In genomic region chr1:241531195-241532172, GRCh38 we compare ENCODE assay signal across 8 cellular contexts. TPM values are rescaled to one million over a fixed set of nuclear protein-coding genes. Genes with fewer than 3 reads are reported as not detected.
DNase-seq lines count a peak whose midpoint lies in the region; ATAC-seq, FAIRE-seq and TF ChIP-seq lines count a peak whose summit lies in the region.

No MANE protein-coding gene starts in this region.

- H3K27me3 Mint-ChIP-seq in activated CD4-positive, alpha-beta memory T cell treated with anti-CD3 and anti-CD28 coated beads for 36 hours = no peaks in the 10 kb centered on the region

- peaks cover 20% of the 10 kb centered on the region for H3K4me1 Mint-ChIP-seq in activated CD4-positive, alpha-beta memory T cell treated with anti-CD3 and anti-CD28 coated beads for 36 hours (ENCODE audit: low read depth)

- peak; percentile 70 for ATAC-seq in GM19455 (IDR thresholded peaks at IDR 0.05; ENCODE audit: unreplicated experiment)
- peak; percentile 61 for ATAC-seq in HG03457 (IDR thresholded peaks at IDR 0.05; ENCODE audit: unreplicated experiment)
- ATAC-seq in pancreas = peak; percentile 92 to 97 (median 96)

- intact Hi-C loops in activated CD4-positive, alpha-beta memory T cell treated with anti-CD3 and anti-CD28 coated beads for 36 hours (cut with micrococcal nuclease) = loop anchor here (1.0 kb wide), 10 partner anchors 12 to 486 kb away; partner anchors contain the start of gene FH
- intact Hi-C loops in pancreas (cut with DNase I) = loop anchor here in 1 of 3 donors (10.0 kb wide), 1 partner anchor 93 kb away; no protein-coding TSS in a partner anchor

- H3K9me3 ChIP-seq in pancreas = no peaks in the 10 kb centered on the region

- H3K27me3 ChIP-seq in pancreas = no peaks in the 10 kb centered on the region

- H3K27ac ChIP-seq in pancreas = peak overlapping the region in 2 of 4 donors; percentile 10 to 67

- H3K4me1 ChIP-seq in pancreas = no peaks in the 10 kb centered on the region

- no peaks in the 10 kb centered on the region for H3K36me3 ChIP-seq in pancreas

- H3K4me3 Mint-ChIP-seq in activated CD4-positive, alpha-beta memory T cell treated with anti-CD3 and anti-CD28 coated beads for 36 hours = peak overlapping the region; percentile 84

- peak overlapping the region; percentile 85 for H3K27ac Mint-ChIP-seq in activated CD4-positive, alpha-beta memory T cell treated with anti-CD3 and anti-CD28 coated beads for 36 hours

- no peaks in the 10 kb centered on the region for H3K36me3 Mint-ChIP-seq in activated CD4-positive, alpha-beta memory T cell treated with anti-CD3 and anti-CD28 coated beads for 36 hours

- CTCF ChIA-PET in activated CD4-positive, alpha-beta memory T cell treated with anti-CD3 and anti-CD28 coated beads for 36 hours (lab: Charles Lee) = interaction anchor here (0.6 to 1.7 kb wide), 8 partner anchors 19 to 916 kb away, joined by 3 to 9 read pairs (median 4); partner anchors contain the start of gene EXO1

- peak in 3 of 4 donors; percentile 41 to 49 (median 43) for TF ChIP-seq CTCF in pancreas (IDR thresholded peaks at IDR 0.05)

- peak overlapping the region; percentile 6 to 47 (median 26) for H3K4me3 ChIP-seq in pancreas

- peak; percentile 87 for FAIRE-seq in pancreas (lab: Jason Lieb, UNC)

- WGBS in pancreas, 2 donors = 1% methylated on average over 11 of the region's 11 CpGs

- DNase-seq in DMS153 treated with DMSO at 0.1 percent for 48 hours (lab: John Stamatoyannopoulos, UW; ENCODE audit: unreplicated experiment) (peak; percentile 88), NCI-H2227 treated with DMSO at 0.1 percent for 48 hours (lab: John Stamatoyannopoulos, UW) (peak; percentile 80), foreskin melanocyte (peak; percentile 76), pancreas (no peak)
- DNase-seq in activated CD4-positive, alpha-beta memory T cell treated with anti-CD3 and anti-CD28 coated beads for 36 hours = no peak
- DNase-seq in activated CD8-positive, alpha-beta memory T cell treated with anti-CD3 and anti-CD28 coated beads, Interleukin-2, amount 50 U/mL, for 4 hours = no peak

- POLR2A ChIA-PET in activated CD4-positive, alpha-beta memory T cell treated with anti-CD3 and anti-CD28 coated beads for 36 hours (lab: Charles Lee) = interaction anchor here (0.6 kb wide), 1 partner anchor 88 kb away, joined by 3 read pairs; no protein-coding TSS in a partner anchor

- no peaks in the 10 kb centered on the region for H3K9me3 Mint-ChIP-seq in activated CD4-positive, alpha-beta memory T cell treated with anti-CD3 and anti-CD28 coated beads for 36 hours

RNA-seq across cellular contexts. Expression of gene KMO, which starts 0.7 kb away (rescaled TPM):
- total RNA-seq in activated CD4-positive, alpha-beta memory T cell treated with anti-CD3 and anti-CD28 coated beads for 36 hours = under 1 TPM in 1 of 2 experiments, not detected in 1; 0.26 TPM
- total RNA-seq in pancreas = under 1 TPM in 4 of 6 donors, not detected in 2; 0.09 to 0.89 (median 0.52) TPM
- polyA plus RNA-seq in pancreas = under 1 TPM; 0.04 to 0.26 TPM

RNA-seq across cellular contexts. Expression of gene FH, which starts 11.9 kb away (rescaled TPM):
- total RNA-seq in activated CD4-positive, alpha-beta memory T cell treated with anti-CD3 and anti-CD28 coated beads for 36 hours = 10 to 100 TPM; 85.7 to 89.1 TPM
- total RNA-seq in pancreas = 10 to 100 TPM; 15.1 to 27.0 (median 23.3) TPM
- 10 to 100 TPM; 20.0 to 33.5 TPM for polyA plus RNA-seq in pancreas

Comparison
In these comparisons a context has a peak if more than half of its experiments do, and no peak if none do; other contexts are left out.
1. DNase-seq: peak in DMS153 treated with DMSO at 0.1 percent for 48 hours (single experiment), NCI-H2227 treated with DMSO at 0.1 percent for 48 hours (single experiment) and foreskin melanocyte (single experiment); none in activated CD4-positive, alpha-beta memory T cell treated with anti-CD3 and anti-CD28 coated beads for 36 hours (single experiment), pancreas (0 of 6) and activated CD8-positive, alpha-beta memory T cell treated with anti-CD3 and anti-CD28 coated beads, Interleukin-2, amount 50 U/mL, for 4 hours (single experiment).
2. Peak in every context shown above with its lines, with median percentiles within 50 percentile points of each other: ATAC-seq.